In the genomic region with DNA sequence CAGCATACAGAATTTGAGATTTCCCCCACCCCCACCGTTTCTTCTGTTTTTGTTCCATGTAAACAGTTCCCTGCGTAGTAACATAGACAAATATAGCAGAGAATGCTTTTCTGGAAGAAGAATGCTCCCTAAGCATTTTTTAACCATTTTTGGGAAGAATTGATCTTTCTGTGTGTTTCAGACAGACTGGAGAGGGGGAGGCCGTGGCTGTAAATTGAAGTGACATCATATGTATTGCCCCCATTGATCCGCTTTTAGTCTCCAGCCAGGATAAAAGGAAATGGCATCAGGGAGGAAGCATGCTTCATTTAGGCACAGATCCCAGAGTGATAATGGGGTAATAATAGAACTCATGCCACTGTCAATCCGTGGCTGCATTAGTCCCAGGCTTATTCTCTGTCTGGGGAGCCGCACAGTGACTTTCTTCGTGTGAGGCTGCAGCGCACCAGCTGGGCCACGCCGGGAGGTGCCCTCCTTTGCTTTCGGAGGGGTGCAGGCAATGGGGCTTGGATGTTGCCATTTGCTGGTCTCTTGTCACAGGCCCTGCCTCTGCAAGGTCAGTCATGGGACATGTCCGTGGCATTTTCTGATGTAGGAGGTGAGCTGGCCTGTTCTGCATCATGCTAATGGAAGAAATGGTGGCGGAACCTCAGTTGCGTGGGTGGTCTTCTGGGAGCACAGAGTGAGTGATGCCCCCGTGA, we compare ENCODE assay signal across 9 cellular contexts.
DNase-seq lines count a peak whose midpoint lies in the region; ATAC-seq and TF ChIP-seq lines count a peak whose summit lies in the region.
"Had no signal": no experiment of that assay in that cellular context is flagged by ENCODE, and none has a peak within 500 bp of the region (broad histone marks: within the 10 kb centered on the region; RNA-seq: fewer than 3 reads in every experiment).

No MANE protein-coding gene starts in this region.

- peak overlapping the region; percentile 77 for H3K4me2 ChIP-seq in osteoblast (ENCODE audit: insufficient read depth, low read length)

- TF ChIP-seq CTCF in Peyer's patch (IDR thresholded peaks at IDR 0.05) (no peak), foreskin keratinocyte (conservative IDR thresholded peaks at IDR 0.05) (no peak), osteoblast (IDR thresholded peaks at IDR 0.05; ENCODE audit: extremely low read depth, low read depth, low read length) (no peak)

- H3K27ac ChIP-seq in Peyer's patch (peak overlapping the region; percentile 33 to 81 (median 47)), foreskin keratinocyte (peak overlapping the region; percentile 32), osteoblast (ENCODE audit: low read depth, low read length) (peak overlapping the region; percentile 94)

- H3K27me3 ChIP-seq in Peyer's patch (no peaks in the 10 kb centered on the region), foreskin keratinocyte (no peaks in the 10 kb centered on the region), osteoblast (ENCODE audit: insufficient read depth, low read length) (no peaks in the 10 kb centered on the region)

- H3K4me1 ChIP-seq in Peyer's patch = peaks cover 0 to 12% (median 2%) of the 10 kb centered on the region in 4 donors
- peaks cover 25% of the 10 kb centered on the region for H3K4me1 ChIP-seq in foreskin keratinocyte
- peaks cover 75% of the 10 kb centered on the region for H3K4me1 ChIP-seq in osteoblast (ENCODE audit: insufficient read depth, low read length)

- H2AFZ ChIP-seq in osteoblast (ENCODE audit: low read length) = no peak overlapping the region

- peaks cover 61% of the 10 kb centered on the region for H4K20me1 ChIP-seq in osteoblast (ENCODE audit: insufficient read depth, low read length)

- no peak for TF ChIP-seq POLR2A in Peyer's patch (IDR thresholded peaks at IDR 0.05)

- ATAC-seq in foreskin keratinocyte (no peak), HG03159 (IDR thresholded peaks at IDR 0.05; ENCODE audit: unreplicated experiment) (no peak), GM21360 (IDR thresholded peaks at IDR 0.05; ENCODE audit: unreplicated experiment) (no peak)
- ATAC-seq: stimulated activated naive CD8-positive, alpha-beta T cell treated with anti-CD3 and anti-CD28 coated beads, Interleukin-15, Interleukin-2, amounts not matched to agents 100 U/mL and 50 U/mL, for 24 hours had no signal

- DNase-seq in COLO668 (lab: John Stamatoyannopoulos, UW; ENCODE audit: unreplicated experiment) (peak; percentile 19), Peyer's patch (no peak), foreskin keratinocyte (no peak), osteoblast (ENCODE audit: insufficient read length, low spot score, missing footprints) (no peak), SW480 (ENCODE audit: low spot score) (no peak)
- DNase-seq in stimulated activated CD4-positive, alpha-beta T cell treated with anti-CD3 and anti-CD28 coated beads, Interleukin-1b, Interleukin-23, amount 100 ng/mL, for 48 hours = no peak
- DNase-seq: stimulated activated naive CD8-positive, alpha-beta T cell treated with anti-CD3 and anti-CD28 coated beads, Interleukin-15, Interleukin-2, amounts not matched to agents 100 U/mL and 50 U/mL, for 24 hours had no signal

- no peaks in the 10 kb centered on the region for H3K9me3 ChIP-seq in Peyer's patch
- H3K9me3 ChIP-seq in osteoblast (ENCODE audit: low read depth, low read length) = no peaks in the 10 kb centered on the region

- H3K36me3 ChIP-seq in Peyer's patch (peaks cover 0 to 5% (median 0%) of the 10 kb centered on the region in 3 donors), osteoblast (ENCODE audit: insufficient read depth, low read length) (peaks cover 31% of the 10 kb centered on the region)

- H3K4me3 ChIP-seq in Peyer's patch (peak overlapping the region in 1 of 4 donors; percentile 23), osteoblast (ENCODE audit: insufficient read depth, low read length) (peak overlapping the region; percentile 46)

- H3K79me2 ChIP-seq in osteoblast (ENCODE audit: insufficient read depth, low read length) = peaks cover 98% of the 10 kb centered on the region

Comparison
In these comparisons a context has a peak if more than half of its experiments do, and no peak if none do; other contexts are left out.
1. H3K27ac ChIP-seq: peak in every context shown above with its lines; median percentile 94 in osteoblast; 47 in Peyer's patch; 32 in foreskin keratinocyte.